Comparison of ENCODE assay signal across 34 cellular contexts in the genomic region with DNA sequence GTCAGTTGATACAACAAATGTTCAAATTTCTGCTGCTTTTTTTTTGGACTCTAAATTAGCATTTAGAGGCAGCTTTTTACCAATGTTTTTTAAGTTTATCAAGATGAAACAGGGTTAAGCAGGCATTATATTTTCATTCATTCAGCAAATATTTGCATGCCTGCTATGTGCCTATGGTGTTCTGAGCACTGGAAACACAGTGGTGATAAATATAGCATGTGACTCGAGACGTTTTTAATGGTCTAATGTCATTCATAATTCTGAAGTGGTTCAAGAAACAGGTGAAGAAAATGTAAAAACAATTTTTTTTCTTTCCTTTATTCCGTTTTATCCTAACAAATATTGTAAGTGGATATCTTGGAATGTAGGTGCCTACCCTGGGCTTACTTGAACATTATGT.
"Had no signal": no experiment of that assay in that cellular context is flagged by ENCODE, and none has a peak within 500 bp of the region (broad histone marks: within the 10 kb centered on the region; RNA-seq: fewer than 3 reads in every experiment).

No MANE protein-coding gene starts in this region.

- H3K27me3 Mint-ChIP-seq: activated B cell treated with CpG ODN at 0.5 μM for 24 hours; activated CD4-positive, alpha-beta memory T cell treated with anti-CD3 and anti-CD28 coated beads for 36 hours; activated naive CD8-positive, alpha-beta T cell treated with anti-CD3 and anti-CD28 coated beads for 36 hours; central memory CD8-positive, alpha-beta T cell had no signal

- H3K36me3 Mint-ChIP-seq: activated CD4-positive, alpha-beta memory T cell treated with anti-CD3 and anti-CD28 coated beads for 36 hours had no signal

- H3K27ac ChIP-seq: ascending aorta, cardiac muscle cell, colonic mucosa, VCaP had no signal

- H3K9me3 Mint-ChIP-seq: activated B cell treated with CpG ODN at 0.5 μM for 24 hours; activated CD4-positive, alpha-beta memory T cell treated with anti-CD3 and anti-CD28 coated beads for 36 hours; activated naive CD4-positive, alpha-beta T cell treated with anti-CD3 and anti-CD28 coated beads for 36 hours; activated T-cell treated with anti-CD3 and anti-CD28 coated beads, Interleukin-2, amount 50 U/mL, for 72 hours; activated T-helper 2 cell treated with anti-CD3 and anti-CD28 coated beads, Interferon-gamma antibody, Interleukin-2, Interleukin-4, amounts not matched to agents 10 μg/mL and 5 μg/mL and 100 μg/mL, durations not matched to agents 14 hours and 24 hours and 36 hours; central memory CD8-positive, alpha-beta T cell had no signal

- H3K27ac Mint-ChIP-seq: activated B cell treated with CpG ODN at 0.5 μM for 24 hours; activated CD4-positive, alpha-beta memory T cell treated with anti-CD3 and anti-CD28 coated beads for 36 hours; activated naive CD4-positive, alpha-beta T cell treated with anti-CD3 and anti-CD28 coated beads for 36 hours; activated naive CD8-positive, alpha-beta T cell treated with anti-CD3 and anti-CD28 coated beads for 36 hours; activated T-helper 2 cell treated with anti-CD3 and anti-CD28 coated beads, Interferon-gamma antibody, Interleukin-2, Interleukin-4, amounts not matched to agents 10 μg/mL and 5 μg/mL and 100 μg/mL, durations not matched to agents 14 hours and 24 hours and 36 hours had no signal

- H3K9me3 ChIP-seq: ascending aorta, colonic mucosa had no signal

- H3K36me3 ChIP-seq: ascending aorta, cardiac muscle cell, colonic mucosa had no signal

- H3K27me3 ChIP-seq: ascending aorta, cardiac muscle cell, colonic mucosa had no signal

- H3K4me1 ChIP-seq: colonic mucosa had no signal

- ATAC-seq: activated T-cell treated with anti-CD3 and anti-CD28 coated beads, Interleukin-2, amount 50 U/mL, for 72 hours had no signal

- H3K4me3 ChIP-seq: ascending aorta, cardiac muscle cell, colonic mucosa had no signal

- H3K4me3 Mint-ChIP-seq: activated B cell treated with CpG ODN at 0.5 μM for 24 hours; activated CD4-positive, alpha-beta memory T cell treated with anti-CD3 and anti-CD28 coated beads for 36 hours; activated naive CD4-positive, alpha-beta T cell treated with anti-CD3 and anti-CD28 coated beads for 36 hours; activated naive CD8-positive, alpha-beta T cell treated with anti-CD3 and anti-CD28 coated beads for 36 hours; activated T-cell treated with anti-CD3 and anti-CD28 coated beads, Interleukin-2, amount 50 U/mL, for 72 hours had no signal

- DNase-seq: activated B cell treated with CpG ODN at 0.5 μM for 24 hours; activated CD4-positive, alpha-beta memory T cell treated with anti-CD3 and anti-CD28 coated beads for 36 hours; activated CD4-positive, alpha-beta T cell treated with anti-CD3 and anti-CD28 coated beads for 4 hours; activated CD4-positive, alpha-beta T cell treated with anti-CD3 and anti-CD28 coated beads, Interleukin-2, amount 50 U/mL, for 1 hour; activated CD4-positive, CD25-positive, alpha-beta regulatory T cell treated with anti-CD3 and anti-CD28 coated beads, Interleukin-2, amount 50 U/mL, for 72 hours; activated CD8-positive, alpha-beta memory T cell treated with anti-CD3 and anti-CD28 coated beads, Interleukin-2, amount 50 U/mL, for 4 hours; activated gamma-delta T cell; activated naive CD4-positive, alpha-beta T cell treated with anti-CD3 and anti-CD28 coated beads for 36 hours; activated naive CD8-positive, alpha-beta T cell treated with anti-CD3 and anti-CD28 coated beads for 36 hours; activated T-cell treated with anti-CD3 and anti-CD28 coated beads for 4 hours; activated T-cell treated with anti-CD3 and anti-CD28 coated beads, Interleukin-2, amount 50 U/mL, for 72 hours; amygdala; colonic mucosa; Kasumi-1; KBM-7; MM.1S; MV-4-11; NCI-H1092; NCI-H1436 treated with DMSO at 0.1 percent for 48 hours; NCI-H1694 treated with DMSO at 0.1 percent for 48 hours; NCI-H2029; NCI-H510A; NCI-H526; NCI-H748 treated with DMSO at 0.1 percent for 48 hours; NK-92 treated with Interleukin-12 subunit alpha and Interleukin-12 subunit beta, amount 100 ng/mL, for 24 hours; SW 1271; T-helper 1 cell; T-helper 2 cell; T-helper 9 cell had no signal
